In the genomic region with DNA sequence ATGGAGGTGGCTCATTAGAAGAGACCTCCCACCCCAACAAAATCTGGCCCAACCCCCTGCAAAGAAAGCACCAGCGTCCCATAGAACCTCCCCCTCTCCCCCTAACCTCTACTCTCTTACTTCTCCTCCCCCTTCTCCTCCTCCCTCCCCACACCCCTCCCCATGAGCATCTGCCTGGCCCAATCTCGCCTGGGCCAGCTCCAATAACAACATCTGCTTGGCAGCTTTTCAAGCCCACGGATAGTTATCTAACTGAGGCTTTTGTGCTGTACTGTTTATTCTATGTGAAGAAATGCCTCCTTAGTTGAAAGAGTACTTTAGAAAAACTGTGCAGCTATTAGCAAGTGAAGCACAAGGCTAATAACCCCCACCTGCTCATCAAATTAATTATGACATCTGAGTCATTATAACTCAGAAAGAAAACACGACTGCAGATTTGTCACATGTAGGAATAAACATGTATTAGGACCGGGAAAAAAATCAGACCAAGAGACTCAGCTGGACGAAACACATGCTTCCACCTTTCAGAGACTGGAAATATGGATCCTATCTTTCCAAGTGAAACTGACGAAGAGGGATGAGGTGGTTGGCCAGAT, we compare ENCODE assay signal across 9 cellular contexts. TPM values are rescaled to one million over a fixed set of nuclear protein-coding genes. Genes with fewer than 3 reads are reported as not detected.
DNase-seq lines count a peak whose midpoint lies in the region; ATAC-seq, FAIRE-seq and TF ChIP-seq lines count a peak whose summit lies in the region.
"Had no signal": no experiment of that assay in that cellular context is flagged by ENCODE, and none has a peak within 500 bp of the region (broad histone marks: within the 10 kb centered on the region; RNA-seq: fewer than 3 reads in every experiment).

No MANE protein-coding gene starts in this region.

- H3K36me3 ChIP-seq in GM23338 (ENCODE audit: insufficient read depth): no peaks in the 10 kb centered on the region
- no peaks in the 10 kb centered on the region for H3K36me3 ChIP-seq in OCI-LY1 (ENCODE audit: insufficient read depth, low read length)
- no peaks in the 10 kb centered on the region for H3K36me3 ChIP-seq in pancreas
- H3K36me3 ChIP-seq in CD4-positive, alpha-beta memory T cell (ENCODE audit: insufficient read depth, low read length): no peaks in the 10 kb centered on the region

- H3K9me2 ChIP-seq in GM23338 (ENCODE audit: insufficient read depth) (no peaks in the 10 kb centered on the region), OCI-LY1 (ENCODE audit: low read depth, low read length) (no peaks in the 10 kb centered on the region)

- no peaks in the 10 kb centered on the region for H3K79me2 ChIP-seq in GM23338 (replicated peaks; ENCODE audit: insufficient read depth)
- H3K79me2 ChIP-seq in OCI-LY1 (ENCODE audit: insufficient read depth, low read length): no peaks in the 10 kb centered on the region

- peaks cover 4% of the 10 kb centered on the region; the same call in 2 of the 3 replicates for H3K36me3 Mint-ChIP-seq in GM23338 (ENCODE audit: low read depth)
- no peaks in the 10 kb centered on the region for H3K36me3 Mint-ChIP-seq in CD4-positive, alpha-beta memory T cell

- WGBS in pancreas, 2 donors: 20 to 22% methylated on average over 7 of the region's 7 CpGs

- POLR2A ChIA-PET in CD4-positive, alpha-beta memory T cell (lab: Charles Lee; ENCODE audit: partially characterized antibody): no interaction called here

- H3K9me3 Mint-ChIP-seq in GM23338: no peaks in the 10 kb centered on the region
- peaks cover 0 to 9% (median 0%) of the 10 kb centered on the region in 8 donors for H3K9me3 Mint-ChIP-seq in CD4-positive, alpha-beta memory T cell
- H3K9me3 Mint-ChIP-seq: T-helper 1 cell treated with Interleukin-12 subunit alpha and Interleukin-12 subunit beta and Interleukin-4 antibody, amounts not matched to agents 30 μg/mL and 1 μg/mL, for 36 hours had no signal

- H3K4me1 Mint-ChIP-seq in GM23338: peaks cover 53% of the 10 kb centered on the region
- peaks cover 0 to 6% (median 2%) of the 10 kb centered on the region in 4 donors for H3K4me1 Mint-ChIP-seq in CD4-positive, alpha-beta memory T cell

- H3K27ac Mint-ChIP-seq in GM23338: peak overlapping the region; percentile 36; the same call in 1 of the 2 replicates
- H3K27ac Mint-ChIP-seq in CD4-positive, alpha-beta memory T cell: no peak overlapping the region
- H3K27ac Mint-ChIP-seq: T-helper 1 cell treated with Interleukin-12 subunit alpha and Interleukin-12 subunit beta and Interleukin-4 antibody, amounts not matched to agents 30 μg/mL and 1 μg/mL, for 36 hours had no signal

- CTCF ChIA-PET in CD4-positive, alpha-beta memory T cell (lab: Charles Lee; ENCODE audit: partially characterized antibody): no interaction called here

- H4K20me1 ChIP-seq in GM23338 (replicated peaks; ENCODE audit: insufficient read depth): no peaks in the 10 kb centered on the region
- no peaks in the 10 kb centered on the region for H4K20me1 ChIP-seq in OCI-LY1 (ENCODE audit: insufficient read depth, low read length)

- H3K27ac ChIP-seq in GM23338 (ENCODE audit: low read depth) (no peak overlapping the region), OCI-LY1 (ENCODE audit: low read depth, low read length, poor library complexity, severe bottlenecking) (peak overlapping the region; percentile 30), pancreas (peak overlapping the region in 1 of 4 donors; percentile 6)
- no peak overlapping the region for H3K27ac ChIP-seq in CD4-positive, alpha-beta memory T cell (ENCODE audit: low read depth, low read length)

- H2AFZ ChIP-seq in GM23338 (no peak overlapping the region), OCI-LY1 (ENCODE audit: low read length) (no peak overlapping the region)

- H3K4me3 ChIP-seq in GM23338 (no peak overlapping the region), OCI-LY1 (ENCODE audit: low read depth, low read length, poor library complexity, severe bottlenecking) (no peak overlapping the region), fibroblast of the aortic adventitia (ENCODE audit: low read depth, low read length) (peak overlapping the region; percentile 7), pancreas (no peak overlapping the region)
- no peak overlapping the region for H3K4me3 ChIP-seq in CD4-positive, alpha-beta memory T cell (ENCODE audit: low read length in 2 of 2)

- no peak overlapping the region for H3K4me3 Mint-ChIP-seq in GM23338
- no peak overlapping the region for H3K4me3 Mint-ChIP-seq in CD4-positive, alpha-beta memory T cell
- H3K4me3 Mint-ChIP-seq: T-helper 1 cell treated with Interleukin-12 subunit alpha and Interleukin-12 subunit beta and Interleukin-4 antibody, amounts not matched to agents 30 μg/mL and 1 μg/mL, for 36 hours had no signal

- peak; percentile 47 for DNase-seq in GM23338 (ENCODE audit: low spot score)
- peak; percentile 92 for DNase-seq in fibroblast of the aortic adventitia (ENCODE audit: low read depth)
- DNase-seq in pancreas: peak in 4 of 6 donors; percentile 38 to 49 (median 42)
- DNase-seq in CD4-positive, alpha-beta memory T cell: no peak

- H3K27me3 Mint-ChIP-seq in GM23338 (ENCODE audit: insufficient read depth, low read depth, poor library complexity): peaks cover 2% of the 10 kb centered on the region
- H3K27me3 Mint-ChIP-seq in CD4-positive, alpha-beta memory T cell: peaks cover 9 to 13% of the 10 kb centered on the region in 2 donors

- peak; percentile 44 for ATAC-seq in GM23338
- peak; percentile 33 to 71 (median 63) for ATAC-seq in pancreas
- no peak for ATAC-seq in HG02623 (IDR thresholded peaks at IDR 0.05; ENCODE audit: unreplicated experiment)
- ATAC-seq in HG02759 (IDR thresholded peaks at IDR 0.05; ENCODE audit: unreplicated experiment): no peak
- no peak for ATAC-seq in GM19395 (IDR thresholded peaks at IDR 0.05; ENCODE audit: unreplicated experiment)

- intact Hi-C loops in pancreas (cut with DNase I): no loop called here
- intact Hi-C loops in CD4-positive, alpha-beta memory T cell (cut with micrococcal nuclease): no loop called here

- 0 out of 2 replicates have a peak overlapping the region, but pooled peaks have one; percentile 23 for H3K4me2 ChIP-seq in GM23338
- no peak overlapping the region for H3K4me2 ChIP-seq in OCI-LY1 (ENCODE audit: low read length)

- FAIRE-seq in pancreas (lab: Jason Lieb, UNC): no peak

- H3K4me1 ChIP-seq in GM23338 (ENCODE audit: insufficient read depth): peaks cover 37% of the 10 kb centered on the region
- peaks cover 45% of the 10 kb centered on the region for H3K4me1 ChIP-seq in OCI-LY1 (ENCODE audit: insufficient read depth, low read length, severe bottlenecking)
- H3K4me1 ChIP-seq in pancreas: peaks cover 36 to 46% (median 38%) of the 10 kb centered on the region in 3 donors
- no peaks in the 10 kb centered on the region for H3K4me1 ChIP-seq in CD4-positive, alpha-beta memory T cell (ENCODE audit: insufficient read depth, low read length)

- H3K9me3 ChIP-seq in OCI-LY1 (ENCODE audit: low read length): no peaks in the 10 kb centered on the region
- H3K9me3 ChIP-seq in pancreas: no peaks in the 10 kb centered on the region
- no peaks in the 10 kb centered on the region for H3K9me3 ChIP-seq in CD4-positive, alpha-beta memory T cell (ENCODE audit: control insufficient read depth in 1 of 2, low read length in 2 of 2)

- TF ChIP-seq CTCF in GM23338 (conservative IDR thresholded peaks at IDR 0.05; ENCODE audit: low read depth in 2 of 2) (no peak), OCI-LY1 (IDR thresholded peaks at IDR 0.05; ENCODE audit: low read length) (no peak), fibroblast of the aortic adventitia (IDR thresholded peaks at IDR 0.05; ENCODE audit: insufficient read depth, low read length) (no peak), pancreas (IDR thresholded peaks at IDR 0.05) (no peak)

- H3K9ac ChIP-seq in OCI-LY1 (ENCODE audit: low read length): no peak overlapping the region; the same call in 1 of the 2 replicates

- H3F3A ChIP-seq in GM23338 (replicated peaks; ENCODE audit: low read depth): peaks cover 7% of the 10 kb centered on the region; the same call in 1 of the 2 replicates
- H3F3A ChIP-seq in OCI-LY1 (ENCODE audit: insufficient read depth, low read length): no peaks in the 10 kb centered on the region

- no peaks in the 10 kb centered on the region for H3K27me3 ChIP-seq in GM23338 (ENCODE audit: insufficient read depth)
- H3K27me3 ChIP-seq in OCI-LY1 (ENCODE audit: insufficient read depth, low read length): no peaks in the 10 kb centered on the region
- no peaks in the 10 kb centered on the region for H3K27me3 ChIP-seq in pancreas
- H3K27me3 ChIP-seq in CD4-positive, alpha-beta memory T cell (ENCODE audit: insufficient read depth, low read length): no peaks in the 10 kb centered on the region

TF ChIP-seq in GM23338, 12 proteins besides CTCF, POLR2A, EP300 and RAD21 (continues in another document):
- TF ChIP-seq, protein P1, sequence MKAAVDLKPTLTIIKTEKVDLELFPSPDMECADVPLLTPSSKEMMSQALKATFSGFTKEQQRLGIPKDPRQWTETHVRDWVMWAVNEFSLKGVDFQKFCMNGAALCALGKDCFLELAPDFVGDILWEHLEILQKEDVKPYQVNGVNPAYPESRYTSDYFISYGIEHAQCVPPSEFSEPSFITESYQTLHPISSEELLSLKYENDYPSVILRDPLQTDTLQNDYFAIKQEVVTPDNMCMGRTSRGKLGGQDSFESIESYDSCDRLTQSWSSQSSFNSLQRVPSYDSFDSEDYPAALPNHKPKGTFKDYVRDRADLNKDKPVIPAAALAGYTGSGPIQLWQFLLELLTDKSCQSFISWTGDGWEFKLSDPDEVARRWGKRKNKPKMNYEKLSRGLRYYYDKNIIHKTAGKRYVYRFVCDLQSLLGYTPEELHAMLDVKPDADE (IDR thresholded peaks at IDR 0.05): no peak
- no peak for TF ChIP-seq CREB1 (CRISPR knock-in tag; IDR thresholded peaks at IDR 0.05; ENCODE audit: low read depth)

RNA-seq across cellular contexts. Expression of a gene that starts 42.8 kb away (rescaled TPM):
- total RNA-seq in GM23338 (2014; rRNA removed; shearing (Covaris generic)): 2.6 and 4.7 TPM in 2 replicates
- polyA plus RNA-seq in GM23338 (2016; fragmentation: Nextera tagmentation; extraction: Ambion mirVana) (2.4 and 3.9 TPM in 2 replicates), pancreas (1 to 10 TPM; 8.9 to 10.0 TPM)
- total RNA-seq in fibroblast of the aortic adventitia (ENCODE audit: low replicate concordance) (107 and 111 TPM in 2 replicates), pancreas (10 to 100 TPM; 40.9 to 65.0 (median 53.0) TPM)
- total RNA-seq in CD4-positive, alpha-beta memory T cell: not detected
- not detected for polyA plus RNA-seq in CD4-positive, alpha-beta memory T cell

Comparison
In these comparisons a context has a peak if more than half of its experiments do, and no peak if none do; other contexts are left out.
1. ATAC-seq: peak in GM23338 (single experiment) and pancreas (4 of 4); none in HG02623 (single experiment), HG02759 (single experiment) and GM19395 (single experiment).
2. DNase-seq: peak in GM23338 (single experiment), fibroblast of the aortic adventitia (single experiment) and pancreas (4 of 6); none in CD4-positive, alpha-beta memory T cell (0 of 5).